Comparison of ENCODE assay signal across 20 cellular contexts in the genomic region with DNA sequence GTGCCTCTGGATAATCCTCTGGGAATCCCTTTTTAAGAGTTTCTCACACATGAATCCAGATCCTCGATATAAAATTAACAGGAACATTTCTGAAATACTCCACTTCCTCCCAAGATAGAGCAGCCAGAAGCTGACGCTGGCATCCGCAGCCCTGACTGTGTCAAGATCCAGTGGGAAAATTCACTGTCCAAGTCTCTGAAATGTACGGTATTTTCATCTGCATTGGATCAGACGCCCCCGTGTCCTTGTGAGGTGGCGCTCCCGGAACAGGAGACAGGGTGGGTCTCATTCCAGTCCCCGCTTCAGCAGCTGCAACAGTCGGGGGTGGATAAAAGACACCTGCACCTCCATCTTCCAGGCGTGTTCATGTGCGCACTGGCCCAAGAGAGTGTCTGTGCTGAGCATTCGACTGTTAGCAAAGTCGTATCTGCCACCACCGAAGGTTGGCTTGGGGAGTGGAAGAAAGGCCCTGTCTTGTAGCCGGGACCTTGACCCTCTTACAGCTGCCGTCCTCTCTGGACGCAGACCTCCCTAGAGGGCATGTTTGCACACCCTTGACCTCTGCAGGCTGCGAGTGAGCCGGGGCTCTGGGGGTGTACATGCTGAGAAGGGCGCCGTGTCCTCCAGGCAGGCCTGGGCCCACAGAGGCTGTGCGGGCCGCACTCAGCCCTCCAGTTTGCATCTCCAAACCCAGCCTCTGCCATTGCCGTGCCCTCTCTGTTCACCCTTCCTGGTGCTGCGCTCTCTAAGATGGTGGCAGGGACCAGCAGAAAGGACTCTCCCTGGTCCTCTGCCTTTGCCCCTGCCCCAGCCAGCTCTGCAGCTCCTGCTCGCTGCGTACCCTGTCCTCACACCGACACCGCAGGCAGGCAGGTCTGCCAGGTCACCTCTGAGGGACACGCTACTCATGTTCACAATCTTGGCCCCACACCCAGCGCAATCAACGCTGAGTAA.
DNase-seq lines count a peak whose midpoint lies in the region; ATAC-seq and TF ChIP-seq lines count a peak whose summit lies in the region.
"Had no signal": no experiment of that assay in that cellular context is flagged by ENCODE, and none has a peak within 500 bp of the region (broad histone marks: within the 10 kb centered on the region; RNA-seq: fewer than 3 reads in every experiment).

No MANE protein-coding gene starts in this region.

- TF ChIP-seq CTCF in esophagus muscularis mucosa (IDR thresholded peaks at IDR 0.05): no peak
- no peak for TF ChIP-seq CTCF in nephron progenitor cell (IDR thresholded peaks at IDR 0.05)
- TF ChIP-seq CTCF in stomach (IDR thresholded peaks at IDR 0.05): no peak

- DNase-seq in esophagus muscularis mucosa (ENCODE audit: extremely low spot score) (no peak), nephron progenitor cell (no peak), stomach (peak; percentile 47), GM03348 (ENCODE audit: low spot score) (no peak), Karpas-422 (no peak)
- DNase-seq in NK-92 treated with Interleukin-12 subunit alpha and Interleukin-12 subunit beta, amount 100 ng/mL, for 24 hours (lab: John Stamatoyannopoulos, UW): no peak
- DNase-seq: activated B cell treated with CpG ODN at 0.5 μM for 24 hours; activated CD8-positive, alpha-beta memory T cell treated with anti-CD3 and anti-CD28 coated beads, Interleukin-2, amount 10 ng/mL, durations not matched to agents 7 days and 5 days; activated naive CD4-positive, alpha-beta T cell treated with anti-CD3 and anti-CD28 coated beads for 36 hours; C1 segment of cervical spinal cord; central memory CD4-positive, alpha-beta T cell; DMS79 treated with DMSO at 0.1 percent for 48 hours; MM.1S; naive B cell; NCI-H1930; NCI-H510A; stimulated activated naive CD4-positive, alpha-beta T cell; T-helper 1 cell had no signal

- no peak for TF ChIP-seq POLR2A in esophagus muscularis mucosa (IDR thresholded peaks at IDR 0.05; ENCODE audit: low read depth)
- TF ChIP-seq POLR2A in stomach (IDR thresholded peaks at IDR 0.05): no peak

- WGBS in esophagus muscularis mucosa: 89% methylated on average over 26 of the region's 33 CpGs
- WGBS in stomach, 5 donors: 62 to 75% (median 70%) methylated on average over 18 to 33 of the region's 33 CpGs

- H3K27me3 ChIP-seq in esophagus muscularis mucosa: no peaks in the 10 kb centered on the region
- no peaks in the 10 kb centered on the region for H3K27me3 ChIP-seq in stomach
- no peaks in the 10 kb centered on the region for H3K27me3 ChIP-seq in Karpas-422 (ENCODE audit: low read length)

- H4K20me1 ChIP-seq in Karpas-422 (ENCODE audit: insufficient read depth, low read depth, low read length): no peaks in the 10 kb centered on the region

- peaks cover 10 to 82% (median 48%) of the 10 kb centered on the region in 4 donors for H3K36me3 ChIP-seq in esophagus muscularis mucosa
- peaks cover 9 to 77% (median 60%) of the 10 kb centered on the region in 4 donors for H3K36me3 ChIP-seq in stomach
- no peaks in the 10 kb centered on the region for H3K36me3 ChIP-seq in Karpas-422 (ENCODE audit: insufficient read depth, low read length)

- H3K27ac ChIP-seq in esophagus muscularis mucosa (replicated peaks in 1 of 4) (peak overlapping the region; percentile 36 to 54 (median 42)), stomach (peak overlapping the region; percentile 16 to 59 (median 30)), Karpas-422 (ENCODE audit: low read length) (no peak overlapping the region)

- no peak overlapping the region for H2AFZ ChIP-seq in Karpas-422 (ENCODE audit: low read length)
- H2AFZ ChIP-seq: GM23338 had no signal

- H3K79me2 ChIP-seq in Karpas-422 (ENCODE audit: low read length): no peaks in the 10 kb centered on the region

- H3K9me2 ChIP-seq in Karpas-422 (replicated peaks; ENCODE audit: insufficient read depth, low read length): no peaks in the 10 kb centered on the region

- peak overlapping the region; percentile 18 for H3K27ac Mint-ChIP-seq in activated T-helper 17 cell treated with anti-CD3 and anti-CD28 coated beads, Interleukin-2, amount 50 U/mL, for 72 hours
- H3K27ac Mint-ChIP-seq in nephron progenitor cell: peak overlapping the region; percentile 93
- H3K27ac Mint-ChIP-seq: activated B cell treated with CpG ODN at 0.5 μM for 24 hours; activated CD8-positive, alpha-beta memory T cell treated with anti-CD3 and anti-CD28 coated beads, Interleukin-2, amount 10 ng/mL, durations not matched to agents 7 days and 5 days; activated naive CD4-positive, alpha-beta T cell treated with anti-CD3 and anti-CD28 coated beads for 36 hours had no signal

- no peaks in the 10 kb centered on the region for H3K9me3 Mint-ChIP-seq in activated T-helper 17 cell treated with anti-CD3 and anti-CD28 coated beads, Interleukin-2, amount 50 U/mL, for 72 hours
- no peaks in the 10 kb centered on the region for H3K9me3 Mint-ChIP-seq in nephron progenitor cell
- H3K9me3 Mint-ChIP-seq: activated B cell treated with CpG ODN at 0.5 μM for 24 hours; activated naive CD4-positive, alpha-beta T cell treated with anti-CD3 and anti-CD28 coated beads for 36 hours; naive B cell had no signal

- no peak overlapping the region for H3K4me3 ChIP-seq in esophagus muscularis mucosa
- no peak overlapping the region for H3K4me3 ChIP-seq in stomach
- no peak overlapping the region for H3K4me3 ChIP-seq in Karpas-422 (ENCODE audit: low read length)
- H3K4me3 ChIP-seq: GM23338 had no signal

- H3K4me2 ChIP-seq in Karpas-422 (ENCODE audit: low read depth, low read length, poor library complexity, severe bottlenecking): no peak overlapping the region
- H3K4me2 ChIP-seq: GM23338 had no signal

- intact Hi-C loops in esophagus muscularis mucosa (cut with DNase I) (no loop called here), stomach (cut with DNase I; ENCODE audit: low total_unique reads) (no loop called here)

- H3K4me1 ChIP-seq in esophagus muscularis mucosa: peaks cover 0 to 28% (median 22%) of the 10 kb centered on the region in 4 donors
- H3K4me1 ChIP-seq in stomach: peaks cover 0 to 29% (median 16%) of the 10 kb centered on the region in 4 donors
- peaks cover under 1% of the 10 kb centered on the region for H3K4me1 ChIP-seq in Karpas-422 (ENCODE audit: low read length)

- H3K9me3 ChIP-seq in esophagus muscularis mucosa (no peaks in the 10 kb centered on the region), stomach (no peaks in the 10 kb centered on the region), Karpas-422 (ENCODE audit: low read length) (no peaks in the 10 kb centered on the region)

- H3K4me1 Mint-ChIP-seq in activated T-helper 17 cell treated with anti-CD3 and anti-CD28 coated beads, Interleukin-2, amount 50 U/mL, for 72 hours: peaks cover 5% of the 10 kb centered on the region
- H3K4me1 Mint-ChIP-seq in nephron progenitor cell: peaks cover 11% of the 10 kb centered on the region
- H3K4me1 Mint-ChIP-seq: activated CD8-positive, alpha-beta memory T cell treated with anti-CD3 and anti-CD28 coated beads, Interleukin-2, amount 10 ng/mL, durations not matched to agents 7 days and 5 days; GM23338 had no signal

- H3K9ac ChIP-seq in Karpas-422 (ENCODE audit: low read length): no peak overlapping the region

- H3K27me3 Mint-ChIP-seq in activated T-helper 17 cell treated with anti-CD3 and anti-CD28 coated beads, Interleukin-2, amount 50 U/mL, for 72 hours: no peaks in the 10 kb centered on the region
- no peaks in the 10 kb centered on the region for H3K27me3 Mint-ChIP-seq in nephron progenitor cell (ENCODE audit: low read depth, poor library complexity)
- H3K27me3 Mint-ChIP-seq: activated B cell treated with CpG ODN at 0.5 μM for 24 hours; activated CD8-positive, alpha-beta memory T cell treated with anti-CD3 and anti-CD28 coated beads, Interleukin-2, amount 10 ng/mL, durations not matched to agents 7 days and 5 days; naive B cell had no signal

- ATAC-seq in activated T-helper 17 cell treated with anti-CD3 and anti-CD28 coated beads, Interleukin-2, amount 50 U/mL, for 72 hours (replicated peaks): no peak
- ATAC-seq: activated CD8-positive, alpha-beta memory T cell treated with anti-CD3 and anti-CD28 coated beads, Interleukin-2, amount 10 ng/mL, durations not matched to agents 7 days and 5 days; GM23338 had no signal

- peaks cover 93% of the 10 kb centered on the region for H3K36me3 Mint-ChIP-seq in activated T-helper 17 cell treated with anti-CD3 and anti-CD28 coated beads, Interleukin-2, amount 50 U/mL, for 72 hours (ENCODE audit: low read depth)
- peaks cover 28% of the 10 kb centered on the region for H3K36me3 Mint-ChIP-seq in nephron progenitor cell (ENCODE audit: low read depth)
- H3K36me3 Mint-ChIP-seq: naive B cell had no signal

- TF ChIP-seq EP300 in esophagus muscularis mucosa (IDR thresholded peaks at IDR 0.05): no peak
- no peak for TF ChIP-seq EP300 in stomach (IDR thresholded peaks at IDR 0.05)

- H3K4me3 Mint-ChIP-seq in activated T-helper 17 cell treated with anti-CD3 and anti-CD28 coated beads, Interleukin-2, amount 50 U/mL, for 72 hours: no peak overlapping the region
- H3K4me3 Mint-ChIP-seq in nephron progenitor cell: no peak overlapping the region
- H3K4me3 Mint-ChIP-seq: activated B cell treated with CpG ODN at 0.5 μM for 24 hours; activated CD8-positive, alpha-beta memory T cell treated with anti-CD3 and anti-CD28 coated beads, Interleukin-2, amount 10 ng/mL, durations not matched to agents 7 days and 5 days; activated naive CD4-positive, alpha-beta T cell treated with anti-CD3 and anti-CD28 coated beads for 36 hours; GM23338; naive B cell had no signal
